12 cellular contexts compared by ENCODE assay signal in the genomic region with DNA sequence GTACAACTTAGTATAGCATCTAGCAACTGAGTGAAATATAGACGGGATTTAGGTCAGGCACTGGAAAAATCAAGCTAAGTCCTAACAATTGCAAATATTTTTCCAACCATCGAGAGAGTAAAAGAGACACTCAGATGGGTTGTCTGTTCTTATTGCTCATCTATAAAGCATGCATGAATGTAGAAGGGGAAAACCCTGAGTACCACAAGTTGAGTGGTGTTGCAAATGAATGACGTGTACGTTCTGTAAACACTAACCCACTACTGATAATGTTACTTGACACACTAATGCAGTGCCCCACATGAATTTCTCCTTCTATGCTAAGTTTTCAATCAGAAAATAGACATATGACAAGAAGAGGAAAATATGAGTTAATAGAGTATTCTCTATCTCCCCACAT.
DNase-seq lines count a peak whose midpoint lies in the region; ATAC-seq and TF ChIP-seq lines count a peak whose summit lies in the region.
"Had no signal": no experiment of that assay in that cellular context is flagged by ENCODE, and none has a peak within 500 bp of the region (broad histone marks: within the 10 kb centered on the region; RNA-seq: fewer than 3 reads in every experiment).

No MANE protein-coding gene starts in this region.

- no CpG with 5 or more reads among the region's 4 CpGs for WGBS in mesendoderm (ENCODE audit: extremely low coverage, insufficient coverage, low lambda C conversion rate)

- no peaks in the 10 kb centered on the region for H3K79me1 ChIP-seq in mesendoderm (ENCODE audit: low read length)

- H3K79me2 ChIP-seq in mesendoderm (ENCODE audit: control insufficient read depth, insufficient read depth, low read length), result no peaks in the 10 kb centered on the region

- no peak overlapping the region for H4K5ac ChIP-seq in mesendoderm (ENCODE audit: low read length)

- no peak overlapping the region for H2AK5ac ChIP-seq in mesendoderm (ENCODE audit: low read length)

- no peak overlapping the region for H3K9ac ChIP-seq in mesendoderm (ENCODE audit: low read length)

- H3K36me3 ChIP-seq in kidney epithelial cell (ENCODE audit: control insufficient read depth, insufficient read depth, low read length), result no peaks in the 10 kb centered on the region
- H3K36me3 ChIP-seq in mesendoderm (ENCODE audit: control insufficient read depth, insufficient read depth, low read length), result no peaks in the 10 kb centered on the region

- TF ChIP-seq POLR2A in erythroblast (IDR thresholded peaks at IDR 0.05; ENCODE audit: low read length), result no peak

- no peak overlapping the region for H3K18ac ChIP-seq in mesendoderm (ENCODE audit: low read length)

- H3K4me3 ChIP-seq in AG04450 (ENCODE audit: low read depth, low read length) (no peak overlapping the region), kidney epithelial cell (ENCODE audit: low read depth, low read length) (no peak overlapping the region), mesendoderm (ENCODE audit: low read length) (no peak overlapping the region)

- H2BK120ac ChIP-seq in mesendoderm (ENCODE audit: low read depth, low read length), result no peak overlapping the region

- H3K56ac ChIP-seq in mesendoderm (ENCODE audit: low read length), result no peak overlapping the region

- H3K27ac ChIP-seq in AG04450 (ENCODE audit: low read depth, low read length), result no peak overlapping the region
- H3K27ac ChIP-seq in mesendoderm (ENCODE audit: low read depth, low read length), result no peak overlapping the region

- DNase-seq in AG04450 (ENCODE audit: low read depth, low spot score), result peak; percentile 65
- peak; percentile 37 for DNase-seq in H4 (ENCODE audit: low spot score)
- DNase-seq in amniotic epithelial cell (ENCODE audit: low read depth), result peak; percentile 100
- DNase-seq in kidney epithelial cell (ENCODE audit: low read depth), result peak; percentile 73
- no peak for DNase-seq in stimulated activated CD4-positive, alpha-beta T cell treated with anti-CD3 and anti-CD28 coated beads, Interleukin-12 subunit alpha, Interleukin-12 subunit beta, amount 100 ng/mL, for 4 hours
- no peak for DNase-seq in mesendoderm
- no peak for DNase-seq in erythroblast (lab: John Stamatoyannopoulos, UW)
- DNase-seq: CD4-positive, alpha-beta memory T cell; NCI-H1092; NCI-H446; stimulated activated CD4-positive, alpha-beta T cell treated with anti-CD3 and anti-CD28 coated beads, Interleukin-4, amount 100 ng/mL, for 4 hours had no signal

- no peaks in the 10 kb centered on the region for H3K4me1 ChIP-seq in mesendoderm (ENCODE audit: control insufficient read depth, low read depth, low read length)

- no peak overlapping the region for H3K4ac ChIP-seq in mesendoderm (ENCODE audit: low read depth, low read length)

- no peak overlapping the region for H3K4me2 ChIP-seq in mesendoderm (ENCODE audit: low read length)

- no peak overlapping the region for H2BK15ac ChIP-seq in mesendoderm (replicated peaks; ENCODE audit: low read depth)

- no peaks in the 10 kb centered on the region for H3K9me3 ChIP-seq in AG04450 (ENCODE audit: control insufficient read depth, insufficient read depth, low read length)

- no peak overlapping the region for H4K8ac ChIP-seq in mesendoderm (ENCODE audit: low read depth, low read length)

- no peak overlapping the region for H3K23ac ChIP-seq in mesendoderm (ENCODE audit: low read length)

- POLR2A ChIA-PET in AG04450 (lab: Yijun Ruan, JAX), result no interaction called here

- no peak for ATAC-seq in HG03045 (IDR thresholded peaks at IDR 0.05; ENCODE audit: unreplicated experiment)

- H2BK5ac ChIP-seq in mesendoderm (ENCODE audit: low read length), result no peak overlapping the region

- no peaks in the 10 kb centered on the region for H3K27me3 ChIP-seq in AG04450 (ENCODE audit: control insufficient read depth, insufficient read depth, low read length)
- no peaks in the 10 kb centered on the region for H3K27me3 ChIP-seq in kidney epithelial cell (ENCODE audit: control insufficient read depth, insufficient read depth, low read length)
- no peaks in the 10 kb centered on the region for H3K27me3 ChIP-seq in mesendoderm (ENCODE audit: insufficient read depth, low read length, poor library complexity)

- TF ChIP-seq CTCF in AG04450 (IDR thresholded peaks at IDR 0.05; ENCODE audit: low read depth, low read length) (no peak), kidney epithelial cell (IDR thresholded peaks at IDR 0.05; ENCODE audit: insufficient read depth, low read length, poor library complexity, severe bottlenecking) (no peak)

- CTCF ChIA-PET in AG04450 (lab: Charles Lee), result no interaction called here

Comparison
In these comparisons a context has a peak if more than half of its experiments do, and no peak if none do; other contexts are left out.
1. DNase-seq: peak in AG04450 (single experiment), H4 (single experiment), amniotic epithelial cell (single experiment) and kidney epithelial cell (single experiment); none in stimulated activated CD4-positive, alpha-beta T cell treated with anti-CD3 and anti-CD28 coated beads, Interleukin-12 subunit alpha, Interleukin-12 subunit beta, amount 100 ng/mL, for 4 hours (single experiment), mesendoderm (single experiment) and erythroblast (0 of 2).